ENCODE assay signal across 20 cellular contexts in genomic region chr1:119003413-119004128, GRCh38. TPM values are rescaled to one million over a fixed set of nuclear protein-coding genes. Genes with fewer than 3 reads are reported as not detected.
DNase-seq lines count a peak whose midpoint lies in the region; ATAC-seq, FAIRE-seq and TF ChIP-seq lines count a peak whose summit lies in the region.
"Had no signal": no experiment of that assay in that cellular context is flagged by ENCODE, and none has a peak within 500 bp of the region (broad histone marks: within the 10 kb centered on the region; RNA-seq: fewer than 3 reads in every experiment).

No MANE protein-coding gene starts in this region.

- H2AK5ac ChIP-seq in H1 (ENCODE audit: low read depth, low read length), result no peak overlapping the region

- H3K36me3 ChIP-seq in Loucy (ENCODE audit: insufficient read depth, low read length) (no peaks in the 10 kb centered on the region), H1 (ENCODE audit: control insufficient read depth in 2 of 4, insufficient read depth in 4 of 4, low read length in 3 of 4) (peaks cover 0 to 5% (median 0%) of the 10 kb centered on the region in 4 experiments; a peak in 1 of 8 replicates), smooth muscle cell (ENCODE audit: low read depth) (no peaks in the 10 kb centered on the region)
- H3K36me3 ChIP-seq: HAP-1 had no signal

- H3K56ac ChIP-seq in H1 (replicated peaks; ENCODE audit: insufficient read length, low read depth, low read length), result no peak overlapping the region

- no peak for TF ChIP-seq EP300 in H1 (IDR thresholded peaks at IDR 0.05; ENCODE audit: borderline replicate concordance in 1 of 2, low read depth in 2 of 2, low read length in 2 of 2)

- H2BK5ac ChIP-seq in H1 (ENCODE audit: low read depth, low read length), result no peak overlapping the region

- no peak overlapping the region for H2BK15ac ChIP-seq in H1 (ENCODE audit: low read length)

- H2BK20ac ChIP-seq in H1 (ENCODE audit: low read length), result no peak overlapping the region

- H3K23me2 ChIP-seq in H1 (ENCODE audit: low read depth, low read length), result peaks cover 2% of the 10 kb centered on the region; the same call in 1 of the 2 replicates

- CTCF ChIA-PET in H1 (lab: Charles Lee; ENCODE audit: partially characterized antibody), result interaction anchor here (0.6 to 5.9 kb wide), 10 partner anchors 10 to 781 kb away, joined by 3 to 35 read pairs (median 4); no protein-coding TSS in a partner anchor

- intact Hi-C loops in posterior vena cava (cut with DNase I), result no loop called here

- TF ChIP-seq CTCF in GM10266 (IDR thresholded peaks at IDR 0.05; ENCODE audit: control insufficient read depth, insufficient read depth, low read depth, missing control alignments) (no peak), Loucy (conservative IDR thresholded peaks at IDR 0.05; ENCODE audit: low read length) (peak; percentile 15; the same call in 1 of the 2 replicates), H1 (IDR thresholded peaks at IDR 0.05; ENCODE audit: control extremely low read depth in 1 of 3, insufficient read depth in 1 of 3, low read depth in 1 of 3, low read length in 3 of 3) (peak in 2 of 3 experiments; percentile 40 to 50; a peak in 3 of 4 replicates), smooth muscle cell (IDR thresholded peaks at IDR 0.05; ENCODE audit: borderline replicate concordance, insufficient read depth, poor library complexity, severe bottlenecking) (no peak)

- H3K27me3 ChIP-seq in Loucy (ENCODE audit: insufficient read depth, low read length, poor library complexity, severe bottlenecking) (peaks cover 21% of the 10 kb centered on the region), H1 (replicated peaks in 1 of 4; ENCODE audit: control insufficient read depth in 3 of 4, extremely low read depth in 1 of 4, insufficient read depth in 3 of 4, low read length in 3 of 4) (peaks cover 96 to 100% (median 99%) of the 10 kb centered on the region in 4 experiments), smooth muscle cell (ENCODE audit: low read depth) (peaks cover 91% of the 10 kb centered on the region)

- H3K4me2 ChIP-seq in Loucy (ENCODE audit: low read depth, low read length, poor library complexity, severe bottlenecking) (no peak overlapping the region), H1 (ENCODE audit: insufficient read depth in 1 of 2, low read depth in 2 of 2, low read length in 2 of 2) (no peak overlapping the region), smooth muscle cell (no peak overlapping the region)
- H3K4me2 ChIP-seq: A549 had no signal

- no peaks in the 10 kb centered on the region for H3K9me3 ChIP-seq in Loucy (ENCODE audit: insufficient read depth, low read depth, low read length)
- H3K9me3 ChIP-seq in H1 (ENCODE audit: insufficient read depth in 2 of 2, low read depth in 1 of 2, low read length in 1 of 2), result no peaks in the 10 kb centered on the region
- no peaks in the 10 kb centered on the region for H3K9me3 ChIP-seq in smooth muscle cell (replicated peaks; ENCODE audit: low read depth)
- H3K9me3 ChIP-seq: A549, HAP-1 had no signal

- H4K20me1 ChIP-seq in Loucy (ENCODE audit: insufficient read depth, low read length, poor library complexity, severe bottlenecking) (no peaks in the 10 kb centered on the region), H1 (replicated peaks in 1 of 2; ENCODE audit: control insufficient read depth in 1 of 2, insufficient read depth in 2 of 2, low read length in 2 of 2) (peaks cover 5 to 22% of the 10 kb centered on the region in 2 experiments), smooth muscle cell (ENCODE audit: low read depth) (no peaks in the 10 kb centered on the region)

- no peak overlapping the region for H4K5ac ChIP-seq in H1 (ENCODE audit: insufficient read length, low read depth, low read length)

- H3K4me3 ChIP-seq in Loucy (ENCODE audit: low read length, poor library complexity, severe bottlenecking) (no peak overlapping the region), H1 (ENCODE audit: extremely low read depth in 1 of 4, insufficient read depth in 2 of 4, low read depth in 3 of 4, low read length in 4 of 4) (no peak overlapping the region), smooth muscle cell (no peak overlapping the region)
- H3K4me3 ChIP-seq: A549, HAP-1 had no signal

- H2BK120ac ChIP-seq in H1 (replicated peaks; ENCODE audit: low read depth, low read length), result no peak overlapping the region

- no peaks in the 10 kb centered on the region for H3K9me2 ChIP-seq in Loucy (replicated peaks; ENCODE audit: low read depth, low read length)

- TF ChIP-seq RAD21 in H1 (IDR thresholded peaks at IDR 0.05 in 1 of 2, conservative IDR thresholded peaks at IDR 0.05 in 1 of 2; ENCODE audit: low read depth in 2 of 2, low read length in 2 of 2), result no peak

- H3K14ac ChIP-seq in H1 (ENCODE audit: insufficient read length), result no peak overlapping the region

- H2AFZ ChIP-seq in Loucy (ENCODE audit: low read length) (no peak overlapping the region), H1 (ENCODE audit: low read length) (no peak overlapping the region), smooth muscle cell (ENCODE audit: low read depth) (no peak overlapping the region)

- DNase-seq in GM10266 (ENCODE audit: extremely low spot score) (peak; percentile 11), H1 (ENCODE audit: low read depth in 1 of 2, low spot score in 2 of 2) (no peak), posterior vena cava (ENCODE audit: low spot score) (peak; percentile 44), putamen (ENCODE audit: low spot score) (no peak), smooth muscle cell (lab: John Stamatoyannopoulos, UW; ENCODE audit: unreplicated experiment) (no peak)
- DNase-seq: C1 segment of cervical spinal cord; CD8-positive, alpha-beta memory T cell; NCI-H1105; NCI-H1694; NCI-H2081 treated with DMSO at 0.1 percent for 48 hours; NCI-H510A; NCI-H748 treated with DMSO at 0.1 percent for 48 hours; NK-92 treated with Interleukin-12 subunit alpha and Interleukin-12 subunit beta, amount 100 ng/mL, for 24 hours had no signal

- H3K9ac ChIP-seq in Loucy (ENCODE audit: low read depth, low read length, poor library complexity, severe bottlenecking) (no peak overlapping the region), H1 (replicated peaks in 1 of 4; ENCODE audit: extremely low read depth in 1 of 4, low read depth in 3 of 4, low read length in 3 of 4) (no peak overlapping the region), smooth muscle cell (ENCODE audit: low read depth) (no peak overlapping the region)

- H3K79me1 ChIP-seq in H1 (ENCODE audit: low read depth, low read length), result no peaks in the 10 kb centered on the region

- H3K4me1 ChIP-seq in Loucy (ENCODE audit: insufficient read depth, low read length, poor library complexity, severe bottlenecking), result no peaks in the 10 kb centered on the region
- H3K4me1 ChIP-seq in H1 (replicated peaks in 1 of 4; ENCODE audit: control insufficient read depth in 3 of 4, insufficient read depth in 4 of 4, low read length in 3 of 4), result peaks cover 9 to 44% (median 16%) of the 10 kb centered on the region in 4 experiments
- no peaks in the 10 kb centered on the region for H3K4me1 ChIP-seq in smooth muscle cell (ENCODE audit: low read depth)
- H3K4me1 ChIP-seq: A549, HAP-1 had no signal

- H3K27ac ChIP-seq in H1 (ENCODE audit: low read depth, low read length) (no peak overlapping the region), smooth muscle cell (ENCODE audit: low read depth) (no peak overlapping the region)
- H3K27ac ChIP-seq: A549 had no signal

- H3K18ac ChIP-seq in H1 (ENCODE audit: extremely low read depth, low read length), result no peak overlapping the region

- ATAC-seq in HG02938 (IDR thresholded peaks at IDR 0.05; ENCODE audit: unreplicated experiment), result no peak
- ATAC-seq: A549, Right ventricle myocardium inferior had no signal

- no peak for TF ChIP-seq POLR2A in H1 (IDR thresholded peaks at IDR 0.05; ENCODE audit: control extremely low read depth in 1 of 2, low read depth in 2 of 2, low read length in 2 of 2)

- no peaks in the 10 kb centered on the region for H3F3A ChIP-seq in Loucy (ENCODE audit: low read depth)
- no peaks in the 10 kb centered on the region for H3F3A ChIP-seq in smooth muscle cell (ENCODE audit: low read depth)

- POLR2A ChIA-PET in H1 (lab: Charles Lee; ENCODE audit: partially characterized antibody), result interaction anchor here (1.0 to 2.3 kb wide), 2 partner anchors 14 to 19 kb away, joined by 3 to 7 read pairs; no protein-coding TSS in a partner anchor

- H2BK12ac ChIP-seq in H1 (ENCODE audit: low read depth, low read length), result no peak overlapping the region

- H3K23ac ChIP-seq in H1 (ENCODE audit: insufficient read length), result no peak overlapping the region

- no peaks in the 10 kb centered on the region for H3K79me2 ChIP-seq in Loucy (ENCODE audit: insufficient read depth, low read length)
- no peaks in the 10 kb centered on the region for H3K79me2 ChIP-seq in H1 (ENCODE audit: control insufficient read depth in 1 of 2, insufficient read depth in 2 of 2, low read length in 2 of 2)
- no peaks in the 10 kb centered on the region for H3K79me2 ChIP-seq in smooth muscle cell (ENCODE audit: low read depth)

- no peak overlapping the region for H4K8ac ChIP-seq in H1 (ENCODE audit: extremely low read depth, insufficient read depth, low read length)

- no peak for FAIRE-seq in H1 (lab: Jason Lieb, UNC)
- FAIRE-seq: A549, D721Med, RCC 7860 had no signal

- no peak overlapping the region for H3K4ac ChIP-seq in H1 (replicated peaks; ENCODE audit: insufficient read length, low read depth, low read length)

- no peak overlapping the region for H4K91ac ChIP-seq in H1 (replicated peaks; ENCODE audit: insufficient read length, low read length)

- 71% methylated on average over 14 of the region's 14 CpGs; no CpG with 5 or more reads in 1 of the 2 experiments for WGBS in H1 (ENCODE audit: extremely low coverage in 1 of 2, insufficient coverage in 1 of 2, insufficient read length in 1 of 2, insufficient replicate concordance in 2 of 2, low coverage in 1 of 2, low lambda C conversion rate in 2 of 2, missing lambda C conversion rate in 1 of 2), 2 experiments
- WGBS in smooth muscle cell (ENCODE audit: low lambda C conversion rate), result 86% methylated on average over 14 of the region's 14 CpGs

TF ChIP-seq in H1, 55 proteins besides CTCF, POLR2A, EP300 and RAD21:
- TF ChIP-seq EGR1 (IDR thresholded peaks at IDR 0.05; ENCODE audit: borderline replicate concordance, low read depth, low read length) (no peak), RNF2 (IDR thresholded peaks at IDR 0.05; ENCODE audit: borderline replicate concordance, low read depth, low read length, missing control alignments, poor library complexity, severe bottlenecking) (peak; percentile 41)

RNA-seq across cellular contexts. Expression of gene TBX15, which starts 15.4 kb away (rescaled TPM):
- total RNA-seq in H1 (2021; fragmentation: NEBNext Ultra II Directional; extraction: Animal tissue kit (Norgen Biotek cat#: 25700)), result 0.24 and 0.42 TPM in 2 replicates
- polyA plus RNA-seq in H1 (2011; rRNA removed) (0.09 and 0.14 TPM in 2 replicates), smooth muscle cell (2.1 and 2.7 TPM in 2 replicates)
- polyA plus RNA-seq in H1 (2011; cell fraction: cytosol; rRNA removed), result 0.14 TPM
- polyA plus RNA-seq in H1 (2011; cell fraction: nucleus; rRNA removed), result 0.19 TPM
- polyA plus RNA-seq in H1 (2012, experiment 1 of 2), result 0.04 to 0.13 TPM (median 0.10 TPM) in 3 of 4 replicates, not detected in the other
- polyA plus RNA-seq in H1 (2012, experiment 2 of 2), result not detected
- 0.12 TPM for polyA plus RNA-seq in H1 (2013, experiment 1 of 2)
- polyA plus RNA-seq in H1 (2013, experiment 2 of 2), result 0.11 TPM
- polyA minus RNA-seq in H1 (2011; rRNA and poly(A)+ RNA removed), result 0.22 and 0.35 TPM in 2 replicates
- not detected for polyA minus RNA-seq in H1 (2011; cell fraction: cytosol; rRNA and poly(A)+ RNA removed)
- polyA minus RNA-seq in H1 (2011; cell fraction: nucleus; rRNA and poly(A)+ RNA removed), result 0.40 TPM
- total RNA-seq in posterior vena cava (1 to 10 TPM; 2.5 to 4.8 TPM), smooth muscle cell (3.5 and 7.4 TPM in 2 replicates)
- total RNA-seq: CD8-positive, alpha-beta memory T cell had no signal
- polyA plus RNA-seq: CD8-positive, alpha-beta memory T cell had no signal

Comparison
In these comparisons a context has a peak if more than half of its experiments do, and no peak if none do; other contexts are left out.
1. DNase-seq: peak in GM10266 (single experiment) and posterior vena cava (single experiment); none in H1 (0 of 2), putamen (single experiment) and smooth muscle cell (single experiment).
2. CTCF ChIP-seq: peak in Loucy (single experiment) and H1 (2 of 3); none in GM10266 (single experiment) and smooth muscle cell (single experiment).